ENCODE assay signal across 16 cellular contexts in the genomic region with DNA sequence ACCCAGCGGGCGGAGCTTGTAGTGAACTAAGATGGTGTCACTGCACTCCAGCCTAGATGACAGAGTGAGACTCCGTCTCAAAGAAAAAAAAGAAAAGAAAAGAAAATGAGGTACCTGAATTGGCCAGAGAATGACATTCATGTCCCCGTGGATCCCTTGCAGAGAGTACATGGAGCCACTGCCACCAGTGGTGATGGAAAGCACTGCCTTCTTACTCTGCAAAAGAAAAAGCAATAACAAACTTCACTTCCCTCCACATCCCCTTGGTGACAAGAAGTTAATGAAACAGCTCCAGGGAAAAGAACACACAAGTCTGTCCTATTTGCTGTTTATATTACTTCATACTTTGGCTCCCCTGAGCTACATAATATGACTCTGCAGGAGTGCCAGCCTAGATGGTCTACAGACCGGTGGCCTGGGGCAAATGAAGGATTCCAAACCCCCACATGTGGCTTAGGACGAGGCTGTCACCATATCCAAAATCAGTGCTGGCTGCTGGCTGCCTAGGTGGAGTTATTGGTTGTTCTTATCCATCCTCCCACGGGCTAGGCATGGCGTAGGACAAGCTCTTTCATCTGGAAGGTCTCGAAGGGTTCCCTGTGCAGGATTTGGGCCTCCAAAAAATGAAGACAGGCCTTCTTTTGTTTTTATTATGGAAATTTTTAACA.
"Had no signal": no experiment of that assay in that cellular context is flagged by ENCODE, and none has a peak within 500 bp of the region (broad histone marks: within the 10 kb centered on the region; RNA-seq: fewer than 3 reads in every experiment).

No MANE protein-coding gene starts in this region.

- H3K9ac ChIP-seq: parathyroid adenoma had no signal

- DNase-seq: activated CD4-positive, alpha-beta memory T cell treated with anti-CD3 and anti-CD28 coated beads for 36 hours; activated CD4-positive, alpha-beta T cell treated with anti-CD3 and anti-CD28 coated beads for 1 hour; activated naive CD4-positive, alpha-beta T cell; activated naive CD8-positive, alpha-beta T cell treated with anti-CD3 and anti-CD28 coated beads, Interleukin-2, amount 10 ng/mL, durations not matched to agents 7 days and 5 days; anterior cingulate cortex; brain microvascular endothelial cell; left colon; midbrain; stimulated activated CD4-positive, alpha-beta T cell treated with anti-CD3 and anti-CD28 coated beads, Interleukin-15, amount 100 ng/mL, for 24 hours; stimulated activated CD4-positive, alpha-beta T cell treated with anti-CD3 and anti-CD28 coated beads, Interleukin-4, amount 100 ng/mL, for 1 hour; stimulated activated naive CD4-positive, alpha-beta T cell; trophoblast cell had no signal

- FAIRE-seq: islet of Langerhans had no signal

- ATAC-seq: left colon had no signal

- H3K79me2 ChIP-seq: parathyroid adenoma had no signal

- H2AFZ ChIP-seq: parathyroid adenoma had no signal

- H3K27ac ChIP-seq: brain microvascular endothelial cell, parathyroid adenoma had no signal

- H3K27me3 ChIP-seq: brain microvascular endothelial cell had no signal

- H3K4me3 ChIP-seq: lung, skin epidermis had no signal
